Comparison of ENCODE assay signal across 1 cellular context in genomic region chr20:36835453-36836198, GRCh38.
TF ChIP-seq lines count a peak whose summit lies in the region.

No MANE protein-coding gene starts in this region.

TF ChIP-seq in GM12878, 131 proteins besides CTCF, POLR2A, EP300 and RAD21 (continued from another document and continues in another):
- TF ChIP-seq PBX3 (IDR thresholded peaks at IDR 0.05; ENCODE audit: insufficient replicate concordance, low read depth, low read length) (no peak), GATAD2B (conservative IDR thresholded peaks at IDR 0.05; ENCODE audit: low read depth) (peak; percentile 75; the same call in 1 of the 2 replicates), POU2F2 (IDR thresholded peaks at IDR 0.05; ENCODE audit: borderline replicate concordance, low read depth, low read length) (0 out of 3 replicates have a peak, but pooled peaks have one; percentile 20), CREB1 (IDR thresholded peaks at IDR 0.05; ENCODE audit: low read depth) (0 out of 2 replicates have a peak, but pooled peaks have one; percentile 22), EGR1 (IDR thresholded peaks at IDR 0.05; ENCODE audit: borderline replicate concordance in 1 of 2, low read depth in 2 of 2, low read length in 2 of 2) (peak in 1 of 2 experiments; percentile 56; a peak in 1 of 3 replicates), TARDBP (IDR thresholded peaks at IDR 0.05; ENCODE audit: borderline replicate concordance) (no peak), MTA2 (IDR thresholded peaks at IDR 0.05; ENCODE audit: low read depth) (0 out of 2 replicates have a peak, but pooled peaks have one; percentile 29), RAD51 (IDR thresholded peaks at IDR 0.05) (no peak), E2F4 (IDR thresholded peaks at IDR 0.05; ENCODE audit: low read depth, low read length) (peak; percentile 55; the same call in 1 of the 2 replicates), HDGF (IDR thresholded peaks at IDR 0.05) (peak; percentile 83), NBN (IDR thresholded peaks at IDR 0.05) (peak; percentile 41; the same call in 1 of the 2 replicates), BACH1 (IDR thresholded peaks at IDR 0.05; ENCODE audit: borderline replicate concordance) (no peak), SMAD1 (IDR thresholded peaks at IDR 0.05; ENCODE audit: low read depth, partially characterized antibody) (no peak), IRF4 (IDR thresholded peaks at IDR 0.05; ENCODE audit: low read depth, low read length) (no peak), CBX5 (IDR thresholded peaks at IDR 0.05; ENCODE audit: low read depth) (no peak), BCL3 (IDR thresholded peaks at IDR 0.05; ENCODE audit: borderline replicate concordance, insufficient read depth, low read depth, low read length, poor library complexity, severe bottlenecking) (no peak), CREM (IDR thresholded peaks at IDR 0.05; ENCODE audit: low read depth) (no peak), ATF7 (IDR thresholded peaks at IDR 0.05; ENCODE audit: low read depth) (peak; percentile 81), IKZF2 (IDR thresholded peaks at IDR 0.05) (peak in 1 of 2 experiments; percentile 9; a peak in 1 of 4 replicates), RFX5 (IDR thresholded peaks at IDR 0.05; ENCODE audit: low read depth, low read length) (no peak), IRF5 (IDR thresholded peaks at IDR 0.05; ENCODE audit: borderline replicate concordance) (no peak), KDM1A (IDR thresholded peaks at IDR 0.05; ENCODE audit: borderline replicate concordance) (no peak), POLR2AphosphoS5 (IDR thresholded peaks at IDR 0.05; ENCODE audit: low read length) (peak; percentile 67), DPF2 (IDR thresholded peaks at IDR 0.05) (peak; percentile 62; the same call in 1 of the 2 replicates), FOXM1 (IDR thresholded peaks at IDR 0.05; ENCODE audit: low read depth, low read length) (peak; percentile 79; the same call in 1 of the 2 replicates), ZNF592 (IDR thresholded peaks at IDR 0.05) (no peak), ZZZ3 (IDR thresholded peaks at IDR 0.05; ENCODE audit: control insufficient read depth, insufficient read length, low read depth) (no peak), CHD4 (IDR thresholded peaks at IDR 0.05) (no peak), NFXL1 (IDR thresholded peaks at IDR 0.05; ENCODE audit: borderline replicate concordance) (no peak), HDAC2 (IDR thresholded peaks at IDR 0.05) (no peak), YY1 (IDR thresholded peaks at IDR 0.05; ENCODE audit: low read depth, low read length) (no peak; the same call in 1 of the 2 replicates), GABPA (IDR thresholded peaks at IDR 0.05; ENCODE audit: low read depth) (no peak), CBFB (IDR thresholded peaks at IDR 0.05; ENCODE audit: low read depth) (no peak), LARP7 (IDR thresholded peaks at IDR 0.05) (no peak), IKZF1 (conservative IDR thresholded peaks at IDR 0.05) (peak; percentile 50), NR2C2 (IDR thresholded peaks at IDR 0.05; ENCODE audit: borderline replicate concordance, control insufficient read depth, insufficient read length, low read depth) (no peak)
- TF ChIP-seq, protein P1, sequence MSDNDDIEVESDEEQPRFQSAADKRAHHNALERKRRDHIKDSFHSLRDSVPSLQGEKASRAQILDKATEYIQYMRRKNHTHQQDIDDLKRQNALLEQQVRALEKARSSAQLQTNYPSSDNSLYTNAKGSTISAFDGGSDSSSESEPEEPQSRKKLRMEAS (IDR thresholded peaks at IDR 0.05; ENCODE audit: low read depth, low read length): 0 out of 2 replicates have a peak, but pooled peaks have one; percentile 22
- TF ChIP-seq, protein P2, sequence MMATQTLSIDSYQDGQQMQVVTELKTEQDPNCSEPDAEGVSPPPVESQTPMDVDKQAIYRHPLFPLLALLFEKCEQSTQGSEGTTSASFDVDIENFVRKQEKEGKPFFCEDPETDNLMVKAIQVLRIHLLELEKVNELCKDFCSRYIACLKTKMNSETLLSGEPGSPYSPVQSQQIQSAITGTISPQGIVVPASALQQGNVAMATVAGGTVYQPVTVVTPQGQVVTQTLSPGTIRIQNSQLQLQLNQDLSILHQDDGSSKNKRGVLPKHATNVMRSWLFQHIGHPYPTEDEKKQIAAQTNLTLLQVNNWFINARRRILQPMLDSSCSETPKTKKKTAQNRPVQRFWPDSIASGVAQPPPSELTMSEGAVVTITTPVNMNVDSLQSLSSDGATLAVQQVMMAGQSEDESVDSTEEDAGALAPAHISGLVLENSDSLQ (IDR thresholded peaks at IDR 0.05): 0 out of 2 replicates have a peak, but pooled peaks have one; percentile 11
- TF ChIP-seq, protein P3, sequence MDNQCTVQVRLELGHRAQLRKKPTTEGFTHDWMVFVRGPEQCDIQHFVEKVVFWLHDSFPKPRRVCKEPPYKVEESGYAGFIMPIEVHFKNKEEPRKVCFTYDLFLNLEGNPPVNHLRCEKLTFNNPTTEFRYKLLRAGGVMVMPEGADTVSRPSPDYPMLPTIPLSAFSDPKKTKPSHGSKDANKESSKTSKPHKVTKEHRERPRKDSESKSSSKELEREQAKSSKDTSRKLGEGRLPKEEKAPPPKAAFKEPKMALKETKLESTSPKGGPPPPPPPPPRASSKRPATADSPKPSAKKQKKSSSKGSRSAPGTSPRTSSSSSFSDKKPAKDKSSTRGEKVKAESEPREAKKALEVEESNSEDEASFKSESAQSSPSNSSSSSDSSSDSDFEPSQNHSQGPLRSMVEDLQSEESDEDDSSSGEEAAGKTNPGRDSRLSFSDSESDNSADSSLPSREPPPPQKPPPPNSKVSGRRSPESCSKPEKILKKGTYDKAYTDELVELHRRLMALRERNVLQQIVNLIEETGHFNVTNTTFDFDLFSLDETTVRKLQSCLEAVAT (IDR thresholded peaks at IDR 0.05): no peak
- TF ChIP-seq, protein P4, sequence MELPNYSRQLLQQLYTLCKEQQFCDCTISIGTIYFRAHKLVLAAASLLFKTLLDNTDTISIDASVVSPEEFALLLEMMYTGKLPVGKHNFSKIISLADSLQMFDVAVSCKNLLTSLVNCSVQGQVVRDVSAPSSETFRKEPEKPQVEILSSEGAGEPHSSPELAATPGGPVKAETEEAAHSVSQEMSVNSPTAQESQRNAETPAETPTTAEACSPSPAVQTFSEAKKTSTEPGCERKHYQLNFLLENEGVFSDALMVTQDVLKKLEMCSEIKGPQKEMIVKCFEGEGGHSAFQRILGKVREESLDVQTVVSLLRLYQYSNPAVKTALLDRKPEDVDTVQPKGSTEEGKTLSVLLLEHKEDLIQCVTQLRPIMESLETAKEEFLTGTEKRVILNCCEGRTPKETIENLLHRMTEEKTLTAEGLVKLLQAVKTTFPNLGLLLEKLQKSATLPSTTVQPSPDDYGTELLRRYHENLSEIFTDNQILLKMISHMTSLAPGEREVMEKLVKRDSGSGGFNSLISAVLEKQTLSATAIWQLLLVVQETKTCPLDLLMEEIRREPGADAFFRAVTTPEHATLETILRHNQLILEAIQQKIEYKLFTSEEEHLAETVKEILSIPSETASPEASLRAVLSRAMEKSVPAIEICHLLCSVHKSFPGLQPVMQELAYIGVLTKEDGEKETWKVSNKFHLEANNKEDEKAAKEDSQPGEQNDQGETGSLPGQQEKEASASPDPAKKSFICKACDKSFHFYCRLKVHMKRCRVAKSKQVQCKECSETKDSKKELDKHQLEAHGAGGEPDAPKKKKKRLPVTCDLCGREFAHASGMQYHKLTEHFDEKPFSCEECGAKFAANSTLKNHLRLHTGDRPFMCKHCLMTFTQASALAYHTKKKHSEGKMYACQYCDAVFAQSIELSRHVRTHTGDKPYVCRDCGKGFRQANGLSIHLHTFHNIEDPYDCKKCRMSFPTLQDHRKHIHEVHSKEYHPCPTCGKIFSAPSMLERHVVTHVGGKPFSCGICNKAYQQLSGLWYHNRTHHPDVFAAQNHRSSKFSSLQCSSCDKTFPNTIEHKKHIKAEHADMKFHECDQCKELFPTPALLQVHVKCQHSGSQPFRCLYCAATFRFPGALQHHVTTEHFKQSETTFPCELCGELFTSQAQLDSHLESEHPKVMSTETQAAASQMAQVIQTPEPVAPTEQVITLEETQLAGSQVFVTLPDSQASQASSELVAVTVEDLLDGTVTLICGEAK (IDR thresholded peaks at IDR 0.05; ENCODE audit: borderline replicate concordance): no peak
- TF ChIP-seq, protein P5, sequence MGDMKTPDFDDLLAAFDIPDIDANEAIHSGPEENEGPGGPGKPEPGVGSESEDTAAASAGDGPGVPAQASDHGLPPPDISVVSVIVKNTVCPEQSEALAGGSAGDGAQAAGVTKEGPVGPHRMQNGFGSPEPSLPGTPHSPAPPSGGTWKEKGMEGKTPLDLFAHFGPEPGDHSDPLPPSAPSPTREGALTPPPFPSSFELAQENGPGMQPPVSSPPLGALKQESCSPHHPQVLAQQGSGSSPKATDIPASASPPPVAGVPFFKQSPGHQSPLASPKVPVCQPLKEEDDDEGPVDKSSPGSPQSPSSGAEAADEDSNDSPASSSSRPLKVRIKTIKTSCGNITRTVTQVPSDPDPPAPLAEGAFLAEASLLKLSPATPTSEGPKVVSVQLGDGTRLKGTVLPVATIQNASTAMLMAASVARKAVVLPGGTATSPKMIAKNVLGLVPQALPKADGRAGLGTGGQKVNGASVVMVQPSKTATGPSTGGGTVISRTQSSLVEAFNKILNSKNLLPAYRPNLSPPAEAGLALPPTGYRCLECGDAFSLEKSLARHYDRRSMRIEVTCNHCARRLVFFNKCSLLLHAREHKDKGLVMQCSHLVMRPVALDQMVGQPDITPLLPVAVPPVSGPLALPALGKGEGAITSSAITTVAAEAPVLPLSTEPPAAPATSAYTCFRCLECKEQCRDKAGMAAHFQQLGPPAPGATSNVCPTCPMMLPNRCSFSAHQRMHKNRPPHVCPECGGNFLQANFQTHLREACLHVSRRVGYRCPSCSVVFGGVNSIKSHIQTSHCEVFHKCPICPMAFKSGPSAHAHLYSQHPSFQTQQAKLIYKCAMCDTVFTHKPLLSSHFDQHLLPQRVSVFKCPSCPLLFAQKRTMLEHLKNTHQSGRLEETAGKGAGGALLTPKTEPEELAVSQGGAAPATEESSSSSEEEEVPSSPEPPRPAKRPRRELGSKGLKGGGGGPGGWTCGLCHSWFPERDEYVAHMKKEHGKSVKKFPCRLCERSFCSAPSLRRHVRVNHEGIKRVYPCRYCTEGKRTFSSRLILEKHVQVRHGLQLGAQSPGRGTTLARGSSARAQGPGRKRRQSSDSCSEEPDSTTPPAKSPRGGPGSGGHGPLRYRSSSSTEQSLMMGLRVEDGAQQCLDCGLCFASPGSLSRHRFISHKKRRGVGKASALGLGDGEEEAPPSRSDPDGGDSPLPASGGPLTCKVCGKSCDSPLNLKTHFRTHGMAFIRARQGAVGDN (IDR thresholded peaks at IDR 0.05): no peak
